2 cellular contexts compared by ENCODE assay signal in genomic region chr5:142246-142810, GRCh38.
TF ChIP-seq lines count a peak whose summit lies in the region.

No MANE protein-coding gene starts in this region.

TF ChIP-seq in HEK293, 187 proteins besides CTCF, POLR2A, EP300 and RAD21:
- TF ChIP-seq SALL2 (tag by site-specific recombination; IDR thresholded peaks at IDR 0.05; ENCODE audit: borderline replicate concordance) (peak; percentile 57; the same call in 1 of the 2 replicates), ZNF121 (tag by site-specific recombination; IDR thresholded peaks at IDR 0.05) (no peak), ZNF211 (tag by site-specific recombination; IDR thresholded peaks at IDR 0.05; ENCODE audit: low read depth) (no peak), GFI1B (tag by site-specific recombination; IDR thresholded peaks at IDR 0.05) (no peak), ZFP41 (tag by site-specific recombination; IDR thresholded peaks at IDR 0.05; ENCODE audit: borderline replicate concordance) (no peak), ZNF184 (tag by site-specific recombination; IDR thresholded peaks at IDR 0.05) (no peak), ZNF354C (tag by site-specific recombination; IDR thresholded peaks at IDR 0.05; ENCODE audit: borderline replicate concordance, low read depth) (no peak), ZNF501 (tag by site-specific recombination; IDR thresholded peaks at IDR 0.05) (no peak), ATF2 (tag by site-specific recombination; IDR thresholded peaks at IDR 0.05; ENCODE audit: low read depth) (no peak), ZNF18 (tag by site-specific recombination; IDR thresholded peaks at IDR 0.05) (peak; percentile 84), ZNF146 (tag by site-specific recombination; IDR thresholded peaks at IDR 0.05) (no peak), GLIS2 (tag by site-specific recombination; IDR thresholded peaks at IDR 0.05) (0 out of 2 replicates have a peak, but pooled peaks have one; percentile 17), ZBTB1 (tag by site-specific recombination; IDR thresholded peaks at IDR 0.05) (no peak), ZSCAN30 (tag by site-specific recombination; IDR thresholded peaks at IDR 0.05) (no peak), ZNF621 (tag by site-specific recombination; IDR thresholded peaks at IDR 0.05) (no peak), ZNF394 (tag by site-specific recombination; IDR thresholded peaks at IDR 0.05; ENCODE audit: borderline replicate concordance) (no peak), ZNF530 (tag by site-specific recombination; IDR thresholded peaks at IDR 0.05; ENCODE audit: low read depth) (no peak), SETDB1 (IDR thresholded peaks at IDR 0.05; ENCODE audit: insufficient read length, low read length) (no peak), ZNF48 (tag by site-specific recombination; IDR thresholded peaks at IDR 0.05) (no peak), ZNF571 (tag by site-specific recombination; IDR thresholded peaks at IDR 0.05) (no peak), ZBTB48 (tag by site-specific recombination; IDR thresholded peaks at IDR 0.05) (0 out of 2 replicates have a peak, but pooled peaks have one; percentile 21), ZNF558 (tag by site-specific recombination; IDR thresholded peaks at IDR 0.05) (no peak), ZNF132 (tag by site-specific recombination; IDR thresholded peaks at IDR 0.05; ENCODE audit: borderline replicate concordance) (no peak), ZFP3 (tag by site-specific recombination; IDR thresholded peaks at IDR 0.05; ENCODE audit: low read depth) (no peak), ZNF707 (tag by site-specific recombination; IDR thresholded peaks at IDR 0.05) (no peak), ZBTB21 (tag by site-specific recombination; IDR thresholded peaks at IDR 0.05) (no peak), OVOL3 (tag by site-specific recombination; IDR thresholded peaks at IDR 0.05) (no peak), ZFHX2 (tag by site-specific recombination; conservative IDR thresholded peaks at IDR 0.05) (no peak), ZNF280C (tag by site-specific recombination; IDR thresholded peaks at IDR 0.05) (0 out of 2 replicates have a peak, but pooled peaks have one; percentile 64), PRDM1 (tag by site-specific recombination; IDR thresholded peaks at IDR 0.05) (no peak)

TF ChIP-seq in GM12878, 131 proteins besides CTCF, POLR2A, EP300 and RAD21:
- TF ChIP-seq SMAD1 (IDR thresholded peaks at IDR 0.05; ENCODE audit: low read depth, partially characterized antibody) (no peak), BCL3 (IDR thresholded peaks at IDR 0.05; ENCODE audit: borderline replicate concordance, insufficient read depth, low read depth, low read length, poor library complexity, severe bottlenecking) (peak; percentile 50)
